1 cellular context compared by ENCODE assay signal in the genomic region with DNA sequence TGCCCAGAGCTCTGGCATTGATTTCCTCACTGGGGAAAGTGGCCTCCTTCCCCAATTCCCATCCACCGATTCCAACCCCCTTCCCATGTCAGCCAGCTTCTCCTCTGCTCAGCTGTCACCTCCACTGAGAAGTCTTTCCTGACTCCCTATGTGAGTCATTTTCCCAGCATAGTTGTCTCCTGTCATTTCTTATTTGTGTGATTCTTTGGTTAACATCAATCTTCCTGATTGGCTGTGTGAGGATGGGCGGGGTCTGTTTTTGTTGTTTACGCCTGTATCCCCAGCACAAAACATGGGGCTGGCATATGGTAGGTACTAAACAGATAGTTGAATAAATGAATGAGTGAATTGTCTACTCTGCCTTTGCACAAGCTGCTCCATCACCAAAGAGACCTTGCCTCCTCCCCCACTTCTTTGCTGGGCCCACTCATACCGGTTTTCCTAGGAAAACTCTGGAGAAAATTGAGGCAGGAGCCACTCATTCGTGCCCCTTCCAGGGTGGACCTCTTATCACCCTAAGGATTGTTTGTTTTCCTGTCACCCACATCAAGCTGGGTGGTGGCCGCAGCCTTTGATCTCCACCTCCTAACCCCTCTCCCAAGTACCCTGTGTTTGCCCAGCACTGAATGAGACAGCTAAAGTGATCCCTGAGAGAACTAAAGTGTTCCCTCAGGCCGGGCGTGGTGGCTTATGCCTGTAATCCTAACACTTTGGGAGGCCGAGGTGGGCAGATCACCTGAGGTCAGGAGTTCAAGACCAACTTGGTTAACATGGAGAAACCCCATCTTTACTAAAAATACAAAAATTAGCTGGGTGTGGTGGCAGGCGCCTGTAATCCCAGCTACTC.
A peak's percentile ranks its signal among the peaks of the same experiment; 100 is the strongest.
TF ChIP-seq lines count a peak whose summit lies in the region.

No MANE protein-coding gene starts in this region.

TF ChIP-seq in K562, 482 proteins besides CTCF, POLR2A, EP300 and RAD21:
- TF ChIP-seq PKNOX1 (IDR thresholded peaks at IDR 0.05) (peak; percentile 79), JUN (IDR thresholded peaks at IDR 0.05; ENCODE audit: borderline replicate concordance, low read depth, low read length) (0 out of 2 replicates have a peak, but pooled peaks have one; percentile 35), JUN (CRISPR knock-in tag; IDR thresholded peaks at IDR 0.05; ENCODE audit: borderline replicate concordance) (no peak), FOSL1 (tag; conservative IDR thresholded peaks at IDR 0.05) (peak; percentile 47; the same call in 1 of the 2 replicates), FOXK2 (conservative IDR thresholded peaks at IDR 0.05 in 1 of 2, IDR thresholded peaks at IDR 0.05 in 1 of 2; ENCODE audit: low read depth in 2 of 2) (peak; percentile 38 to 52; a peak in 2 of 4 replicates), ATF3 (IDR thresholded peaks at IDR 0.05) (peak; percentile 71), ATF3 (CRISPR knock-in tag; conservative IDR thresholded peaks at IDR 0.05) (no peak), RBM14 (IDR thresholded peaks at IDR 0.05; ENCODE audit: borderline replicate concordance, insufficient read depth, low read depth, low read length) (no peak), CUX1 (CRISPR knock-in tag; IDR thresholded peaks at IDR 0.05) (no peak), YY1 (IDR thresholded peaks at IDR 0.05; ENCODE audit: borderline replicate concordance in 1 of 3, control insufficient read depth in 1 of 3, extremely low read depth in 1 of 3, insufficient read depth in 3 of 3, insufficient read length in 1 of 3, insufficient replicate concordance in 2 of 3, low read depth in 1 of 3, low read length in 2 of 3) (no peak), ZNF717 (CRISPR knock-in tag; IDR thresholded peaks at IDR 0.05) (no peak), JUND (IDR thresholded peaks at IDR 0.05; ENCODE audit: borderline replicate concordance, low read depth, low read length) (0 out of 2 replicates have a peak, but pooled peaks have one; percentile 8), JUND (tag; IDR thresholded peaks at IDR 0.05; ENCODE audit: borderline replicate concordance, low read depth, low read length) (no peak), MEIS2 (IDR thresholded peaks at IDR 0.05; ENCODE audit: partially characterized antibody) (peak; percentile 54), ZFP36 (IDR thresholded peaks at IDR 0.05; ENCODE audit: low read depth, low read length, partially characterized antibody) (peak; percentile 39)
